Comparison of ENCODE assay signal across 2 cellular contexts in the genomic region with DNA sequence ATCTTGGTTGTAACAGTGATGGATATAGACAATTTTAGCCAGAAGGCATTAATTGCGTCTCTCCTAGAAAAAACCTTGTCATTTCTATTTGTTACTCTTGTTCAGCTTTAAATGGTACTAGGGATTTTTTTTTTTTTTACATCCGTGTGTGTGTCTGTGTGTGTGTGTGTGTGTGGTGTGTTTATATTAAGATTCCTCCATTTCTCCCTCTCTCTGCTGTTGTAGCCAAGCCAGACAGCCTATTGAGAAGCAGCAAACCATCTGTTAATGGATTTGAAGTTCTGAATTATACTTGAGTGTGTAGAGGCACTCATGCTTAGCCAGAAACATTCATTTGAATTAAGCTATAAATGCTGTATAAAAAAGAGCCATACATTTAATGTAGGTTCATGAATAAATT.
TF ChIP-seq lines count a peak whose summit lies in the region.

No MANE protein-coding gene starts in this region.

TF ChIP-seq in SK-N-SH, 30 proteins besides CTCF, POLR2A, EP300 and RAD21 (continued from another document):
- TF ChIP-seq, protein P1, sequence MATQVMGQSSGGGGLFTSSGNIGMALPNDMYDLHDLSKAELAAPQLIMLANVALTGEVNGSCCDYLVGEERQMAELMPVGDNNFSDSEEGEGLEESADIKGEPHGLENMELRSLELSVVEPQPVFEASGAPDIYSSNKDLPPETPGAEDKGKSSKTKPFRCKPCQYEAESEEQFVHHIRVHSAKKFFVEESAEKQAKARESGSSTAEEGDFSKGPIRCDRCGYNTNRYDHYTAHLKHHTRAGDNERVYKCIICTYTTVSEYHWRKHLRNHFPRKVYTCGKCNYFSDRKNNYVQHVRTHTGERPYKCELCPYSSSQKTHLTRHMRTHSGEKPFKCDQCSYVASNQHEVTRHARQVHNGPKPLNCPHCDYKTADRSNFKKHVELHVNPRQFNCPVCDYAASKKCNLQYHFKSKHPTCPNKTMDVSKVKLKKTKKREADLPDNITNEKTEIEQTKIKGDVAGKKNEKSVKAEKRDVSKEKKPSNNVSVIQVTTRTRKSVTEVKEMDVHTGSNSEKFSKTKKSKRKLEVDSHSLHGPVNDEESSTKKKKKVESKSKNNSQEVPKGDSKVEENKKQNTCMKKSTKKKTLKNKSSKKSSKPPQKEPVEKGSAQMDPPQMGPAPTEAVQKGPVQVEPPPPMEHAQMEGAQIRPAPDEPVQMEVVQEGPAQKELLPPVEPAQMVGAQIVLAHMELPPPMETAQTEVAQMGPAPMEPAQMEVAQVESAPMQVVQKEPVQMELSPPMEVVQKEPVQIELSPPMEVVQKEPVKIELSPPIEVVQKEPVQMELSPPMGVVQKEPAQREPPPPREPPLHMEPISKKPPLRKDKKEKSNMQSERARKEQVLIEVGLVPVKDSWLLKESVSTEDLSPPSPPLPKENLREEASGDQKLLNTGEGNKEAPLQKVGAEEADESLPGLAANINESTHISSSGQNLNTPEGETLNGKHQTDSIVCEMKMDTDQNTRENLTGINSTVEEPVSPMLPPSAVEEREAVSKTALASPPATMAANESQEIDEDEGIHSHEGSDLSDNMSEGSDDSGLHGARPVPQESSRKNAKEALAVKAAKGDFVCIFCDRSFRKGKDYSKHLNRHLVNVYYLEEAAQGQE (IDR thresholded peaks at IDR 0.05; ENCODE audit: low read depth, low read length) = no peak
- TF ChIP-seq NRF1 (IDR thresholded peaks at IDR 0.05; ENCODE audit: low read depth, low read length) (no peak), RXRA (IDR thresholded peaks at IDR 0.05; ENCODE audit: borderline replicate concordance, low read depth) (no peak)
- TF ChIP-seq, protein P2, sequence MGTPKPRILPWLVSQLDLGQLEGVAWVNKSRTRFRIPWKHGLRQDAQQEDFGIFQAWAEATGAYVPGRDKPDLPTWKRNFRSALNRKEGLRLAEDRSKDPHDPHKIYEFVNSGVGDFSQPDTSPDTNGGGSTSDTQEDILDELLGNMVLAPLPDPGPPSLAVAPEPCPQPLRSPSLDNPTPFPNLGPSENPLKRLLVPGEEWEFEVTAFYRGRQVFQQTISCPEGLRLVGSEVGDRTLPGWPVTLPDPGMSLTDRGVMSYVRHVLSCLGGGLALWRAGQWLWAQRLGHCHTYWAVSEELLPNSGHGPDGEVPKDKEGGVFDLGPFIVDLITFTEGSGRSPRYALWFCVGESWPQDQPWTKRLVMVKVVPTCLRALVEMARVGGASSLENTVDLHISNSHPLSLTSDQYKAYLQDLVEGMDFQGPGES (IDR thresholded peaks at IDR 0.05; ENCODE audit: low read depth, low read length) = no peak

TF ChIP-seq in SK-N-SH treated with all-trans-retinoic acid at 6 μM for 48 hours, 23 proteins besides CTCF, POLR2A, EP300 and RAD21 (continued from another document):
- TF ChIP-seq, protein P3, sequence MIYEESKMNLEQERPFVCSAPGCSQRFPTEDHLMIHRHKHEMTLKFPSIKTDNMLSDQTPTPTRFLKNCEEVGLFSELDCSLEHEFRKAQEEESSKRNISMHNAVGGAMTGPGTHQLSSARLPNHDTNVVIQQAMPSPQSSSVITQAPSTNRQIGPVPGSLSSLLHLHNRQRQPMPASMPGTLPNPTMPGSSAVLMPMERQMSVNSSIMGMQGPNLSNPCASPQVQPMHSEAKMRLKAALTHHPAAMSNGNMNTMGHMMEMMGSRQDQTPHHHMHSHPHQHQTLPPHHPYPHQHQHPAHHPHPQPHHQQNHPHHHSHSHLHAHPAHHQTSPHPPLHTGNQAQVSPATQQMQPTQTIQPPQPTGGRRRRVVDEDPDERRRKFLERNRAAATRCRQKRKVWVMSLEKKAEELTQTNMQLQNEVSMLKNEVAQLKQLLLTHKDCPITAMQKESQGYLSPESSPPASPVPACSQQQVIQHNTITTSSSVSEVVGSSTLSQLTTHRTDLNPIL (CRISPR knock-in tag; IDR thresholded peaks at IDR 0.05; ENCODE audit: low read depth) = no peak
- no peak for TF ChIP-seq ZNF8 (CRISPR knock-in tag; IDR thresholded peaks at IDR 0.05)
